17 cellular contexts compared by ENCODE assay signal in genomic region chr4:87105101-87105852, GRCh38.
DNase-seq lines count a peak whose midpoint lies in the region; ATAC-seq and TF ChIP-seq lines count a peak whose summit lies in the region.
"Had no signal": no experiment of that assay in that cellular context is flagged by ENCODE, and none has a peak within 500 bp of the region (broad histone marks: within the 10 kb centered on the region; RNA-seq: fewer than 3 reads in every experiment).

No MANE protein-coding gene starts in this region.

- DNase-seq in cardiac muscle cell (ENCODE audit: low read depth in 1 of 2, low spot score in 1 of 2) (no peak), cardiac septum (ENCODE audit: low spot score) (no peak), colonic mucosa (no peak), type B pancreatic cell (ENCODE audit: extremely low spot score, unreplicated experiment) (no peak), Ammon's horn (ENCODE audit: low spot score) (no peak)
- DNase-seq in naive thymus-derived CD4-positive, alpha-beta T cell = no peak
- DNase-seq: activated CD4-positive, alpha-beta T cell treated with anti-CD3 and anti-CD28 coated beads, Interleukin-2, amount 50 U/mL, for 4 hours; activated naive CD4-positive, alpha-beta T cell treated with anti-CD3 and anti-CD28 coated beads, Interleukin-2, amount 50 U/mL, for 16 hours; activated T-cell treated with anti-CD3 and anti-CD28 coated beads, Interleukin-2, amount 50 U/mL, for 24 hours; Karpas-422; naive B cell; NCI-H1092; NCI-H2107; NCI-H526; SHP77 had no signal

- peaks cover 6 to 45% (median 38%) of the 10 kb centered on the region in 5 donors for H3K36me3 Mint-ChIP-seq in naive thymus-derived CD4-positive, alpha-beta T cell
- H3K36me3 Mint-ChIP-seq in type B pancreatic cell = peaks cover 12% of the 10 kb centered on the region

- no peaks in the 10 kb centered on the region for H3K9me3 Mint-ChIP-seq in naive thymus-derived CD4-positive, alpha-beta T cell
- no peaks in the 10 kb centered on the region for H3K9me3 Mint-ChIP-seq in type B pancreatic cell
- H3K9me3 Mint-ChIP-seq: activated T-cell treated with anti-CD3 and anti-CD28 coated beads, Interleukin-2, amount 50 U/mL, for 24 hours; naive B cell had no signal

- peak overlapping the region; percentile 25 to 99 (median 92) for H3K27ac Mint-ChIP-seq in naive thymus-derived CD4-positive, alpha-beta T cell
- peak overlapping the region; percentile 32 for H3K27ac Mint-ChIP-seq in type B pancreatic cell
- H3K27ac Mint-ChIP-seq: activated T-cell treated with anti-CD3 and anti-CD28 coated beads, Interleukin-2, amount 50 U/mL, for 24 hours had no signal

- no peak for ATAC-seq in naive thymus-derived CD4-positive, alpha-beta T cell
- no peak for ATAC-seq in GM18519 (IDR thresholded peaks at IDR 0.05; ENCODE audit: low FRiP score, unreplicated experiment)
- no peak for ATAC-seq in HG02884 (IDR thresholded peaks at IDR 0.05; ENCODE audit: unreplicated experiment)

- intact Hi-C loops in cardiac septum (cut with DNase I) = no loop called here
- intact Hi-C loops in colonic mucosa (cut with DNase I) = no loop called here
- intact Hi-C loops in naive thymus-derived CD4-positive, alpha-beta T cell (cut with micrococcal nuclease) = no loop called here

- H3K27ac ChIP-seq in cardiac muscle cell (peak overlapping the region; percentile 77), colonic mucosa (peak overlapping the region; percentile 54)
- H3K27ac ChIP-seq in naive thymus-derived CD4-positive, alpha-beta T cell (ENCODE audit: low read depth, low read length) = no peak overlapping the region

- CTCF ChIA-PET in naive thymus-derived CD4-positive, alpha-beta T cell (lab: Charles Lee) = interaction anchor here (1.5 to 5.7 kb wide), 4 partner anchors 12 to 183 kb away, joined by 3 to 32 read pairs (median 4); no protein-coding TSS in a partner anchor

- no peaks in the 10 kb centered on the region for H3K9me3 ChIP-seq in cardiac muscle cell (ENCODE audit: low read depth)
- H3K9me3 ChIP-seq in colonic mucosa = no peaks in the 10 kb centered on the region
- no peaks in the 10 kb centered on the region for H3K9me3 ChIP-seq in naive thymus-derived CD4-positive, alpha-beta T cell (ENCODE audit: control insufficient read depth in 2 of 3, low read length in 3 of 3)

- no peaks in the 10 kb centered on the region for H3K27me3 ChIP-seq in cardiac muscle cell
- no peaks in the 10 kb centered on the region for H3K27me3 ChIP-seq in colonic mucosa
- H3K27me3 ChIP-seq in naive thymus-derived CD4-positive, alpha-beta T cell (ENCODE audit: control insufficient read depth in 2 of 2, insufficient read depth in 2 of 2, low read length in 2 of 2) = no peaks in the 10 kb centered on the region

- H3K4me3 ChIP-seq in cardiac muscle cell (no peak overlapping the region), colonic mucosa (no peak overlapping the region)
- no peak overlapping the region for H3K4me3 ChIP-seq in naive thymus-derived CD4-positive, alpha-beta T cell (ENCODE audit: low read length)

- TF ChIP-seq CTCF in cardiac muscle cell (IDR thresholded peaks at IDR 0.05; ENCODE audit: low read depth, low read length) = no peak
- TF ChIP-seq CTCF in colonic mucosa (IDR thresholded peaks at IDR 0.05) = no peak
- TF ChIP-seq CTCF in type B pancreatic cell (conservative IDR thresholded peaks at IDR 0.05) = no peak

- no peaks in the 10 kb centered on the region for H3K27me3 Mint-ChIP-seq in naive thymus-derived CD4-positive, alpha-beta T cell
- no peaks in the 10 kb centered on the region for H3K27me3 Mint-ChIP-seq in type B pancreatic cell
- H3K27me3 Mint-ChIP-seq: activated T-cell treated with anti-CD3 and anti-CD28 coated beads, Interleukin-2, amount 50 U/mL, for 24 hours; naive B cell had no signal

- H3K36me3 ChIP-seq in cardiac muscle cell (peaks cover 10% of the 10 kb centered on the region), colonic mucosa (no peaks in the 10 kb centered on the region)
- H3K36me3 ChIP-seq in naive thymus-derived CD4-positive, alpha-beta T cell (ENCODE audit: control insufficient read depth in 2 of 3, insufficient read depth in 3 of 3, low read length in 3 of 3) = peaks cover 0 to 14% (median 10%) of the 10 kb centered on the region in 3 experiments

- H3K4me1 ChIP-seq in cardiac muscle cell (ENCODE audit: low read depth) (peaks cover 13% of the 10 kb centered on the region), colonic mucosa (peaks cover 8% of the 10 kb centered on the region)
- H3K4me1 ChIP-seq in naive thymus-derived CD4-positive, alpha-beta T cell (ENCODE audit: control insufficient read depth in 2 of 2, insufficient read depth in 2 of 2, low read length in 2 of 2) = peaks cover 13 to 23% of the 10 kb centered on the region in 2 donors

- H3K4me3 Mint-ChIP-seq in naive thymus-derived CD4-positive, alpha-beta T cell = peak overlapping the region in 4 of 10 donors; percentile 70 to 81 (median 73)
- H3K4me3 Mint-ChIP-seq in type B pancreatic cell = peak overlapping the region; percentile 13
- H3K4me3 Mint-ChIP-seq: activated T-cell treated with anti-CD3 and anti-CD28 coated beads, Interleukin-2, amount 50 U/mL, for 24 hours; naive B cell had no signal

- H3K4me1 Mint-ChIP-seq in naive thymus-derived CD4-positive, alpha-beta T cell = peaks cover 20 to 72% (median 58%) of the 10 kb centered on the region in 7 donors
- peaks cover 46% of the 10 kb centered on the region for H3K4me1 Mint-ChIP-seq in type B pancreatic cell (ENCODE audit: unreplicated experiment)

- peak overlapping the region in 1 of 2 donors; percentile 59 for H3K9ac ChIP-seq in colonic mucosa (ENCODE audit: low read depth in 2 of 2, low read length in 2 of 2)

- POLR2A ChIA-PET in naive thymus-derived CD4-positive, alpha-beta T cell (lab: Charles Lee) = interaction anchor here (0.7 to 2.2 kb wide), 8 partner anchors 10 to 178 kb away, joined by 3 to 5 read pairs (median 4); partner anchors contain the start of gene AFF1
